ENCODE assay signal across 22 cellular contexts in the genomic region with DNA sequence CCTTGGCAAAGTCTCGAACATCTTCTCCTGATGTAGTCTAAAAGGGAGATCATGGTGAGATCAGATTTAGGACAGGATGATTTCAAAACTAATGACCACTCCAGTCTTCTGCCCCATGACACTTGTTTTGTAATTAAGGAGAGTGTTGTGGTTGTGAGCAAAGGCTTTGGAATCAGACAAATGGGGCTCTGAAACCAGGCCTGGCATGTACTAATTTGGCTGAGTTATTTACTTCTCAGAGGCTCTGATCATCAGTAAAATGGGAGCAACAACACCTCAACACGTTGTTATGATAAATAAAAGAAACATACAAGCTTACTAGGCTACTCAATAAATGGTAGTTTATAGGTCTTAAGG.
"Had no signal": no experiment of that assay in that cellular context is flagged by ENCODE, and none has a peak within 500 bp of the region (broad histone marks: within the 10 kb centered on the region; RNA-seq: fewer than 3 reads in every experiment).

No MANE protein-coding gene starts in this region.

- FAIRE-seq: keratinocyte had no signal

- H3K9ac ChIP-seq: parathyroid adenoma had no signal

- H3K9me3 ChIP-seq: body of pancreas, gastroesophageal sphincter, right lobe of liver, testis, vagina had no signal

- H2AFZ ChIP-seq: parathyroid adenoma had no signal

- ATAC-seq: activated CD4-positive, CD25-positive, alpha-beta regulatory T cell treated with anti-CD3 and anti-CD28 coated beads, Interleukin-2, amount 50 U/mL, for 24 hours; gastroesophageal sphincter; left colon; natural killer cell treated with Interleukin-12 subunit alpha and Interleukin-12 subunit beta and Interleukin-15 and Interleukin-18, amount 100 ng/mL, for 72 hours; right lobe of liver had no signal

- H3K36me3 ChIP-seq: vagina had no signal

- H3K79me2 ChIP-seq: parathyroid adenoma had no signal

- H3K4me3 ChIP-seq: body of pancreas, gastroesophageal sphincter, right lobe of liver, smooth muscle cell, testis, vagina had no signal

- DNase-seq: activated CD4-positive, alpha-beta memory T cell treated with anti-CD3 and anti-CD28 coated beads, Interleukin-2, amount 10 ng/mL, durations not matched to agents 7 days and 5 days; activated CD4-positive, alpha-beta T cell treated with anti-CD3 and anti-CD28 coated beads, Interleukin-2, amount 10 ng/mL, durations not matched to agents 24 days and 14 days; activated effector memory CD4-positive, alpha-beta T cell treated with Interleukin-2 at 50 U/mL for 16 hours; activated naive CD4-positive, alpha-beta T cell treated with anti-CD3 and anti-CD28 coated beads, Interleukin-2, amount 10 ng/mL, durations not matched to agents 7 days and 5 days; activated T-cell treated with anti-CD3 and anti-CD28 coated beads, Interleukin-2, amount 50 U/mL, for 72 hours; body of pancreas; head of caudate nucleus; left colon; right lobe of liver; stimulated activated CD4-positive, alpha-beta T cell treated with anti-CD3 and anti-CD28 coated beads, Interleukin-2, amount 100 ng/mL, for 48 hours; stimulated activated naive CD4-positive, alpha-beta T cell; testis; trophoblast cell had no signal

- H3K27ac ChIP-seq: epithelial cell of prostate, gastroesophageal sphincter, parathyroid adenoma, right lobe of liver, testis, vagina, VCaP had no signal

- H3K27me3 ChIP-seq: body of pancreas, gastroesophageal sphincter, right lobe of liver, testis, vagina had no signal

- H3K4me2 ChIP-seq: smooth muscle cell had no signal

- H3K4me1 ChIP-seq: gastroesophageal sphincter, parathyroid adenoma, right lobe of liver, vagina had no signal
